ENCODE assay signal across 1 cellular context in genomic region chr11:96341237-96342130, GRCh38.
A peak's percentile ranks its signal among the peaks of the same experiment; 100 is the strongest.
TF ChIP-seq lines count a peak whose summit lies in the region.

No MANE protein-coding gene starts in this region.

TF ChIP-seq in K562, 482 proteins besides CTCF, POLR2A, EP300 and RAD21 (continued from another document and continues in another):
- TF ChIP-seq RAD51 (IDR thresholded peaks at IDR 0.05; ENCODE audit: borderline replicate concordance, low read depth) (0 out of 2 replicates have a peak, but pooled peaks have one; percentile 22), ZNF740 (CRISPR knock-in tag; IDR thresholded peaks at IDR 0.05) (peak; percentile 84), ZNF740 (tag; IDR thresholded peaks at IDR 0.05) (peak in 1 of 2 experiments; percentile 69; a peak in 1 of 4 replicates), ZNF512 (tag; IDR thresholded peaks at IDR 0.05) (peak; percentile 31; the same call in 1 of the 2 replicates), RREB1 (CRISPR knock-in tag; IDR thresholded peaks at IDR 0.05) (0 out of 2 replicates have a peak, but pooled peaks have one; percentile 12), FOXP1 (CRISPR knock-in tag; IDR thresholded peaks at IDR 0.05) (peak; percentile 66; the same call in 1 of the 2 replicates), ETV1 (tag; conservative IDR thresholded peaks at IDR 0.05; ENCODE audit: low read depth) (peak; percentile 40; the same call in 1 of the 2 replicates), HDAC2 (IDR thresholded peaks at IDR 0.05) (peak; percentile 19; the same call in 1 of the 2 replicates), RBFOX2 (IDR thresholded peaks at IDR 0.05; ENCODE audit: low read depth, low read length) (peak; percentile 54; the same call in 1 of the 2 replicates), MYC (IDR thresholded peaks at IDR 0.05; ENCODE audit: low read depth, low read length) (peak; percentile 50), MYC (CRISPR knock-in tag; IDR thresholded peaks at IDR 0.05; ENCODE audit: borderline replicate concordance, low read depth) (no peak), SMARCA4 (IDR thresholded peaks at IDR 0.05) (0 out of 2 replicates have a peak, but pooled peaks have one; percentile 11), SAFB (IDR thresholded peaks at IDR 0.05; ENCODE audit: borderline replicate concordance, low read depth, low read length) (no peak), MYBL2 (IDR thresholded peaks at IDR 0.05; ENCODE audit: low read depth) (no peak), MYBL2 (CRISPR knock-in tag; IDR thresholded peaks at IDR 0.05; ENCODE audit: borderline replicate concordance) (no peak), RNF219 (CRISPR knock-in tag; IDR thresholded peaks at IDR 0.05) (no peak), SP1 (CRISPR knock-in tag; IDR thresholded peaks at IDR 0.05) (peak; percentile 74), ZNF318 (IDR thresholded peaks at IDR 0.05; ENCODE audit: borderline replicate concordance in 1 of 2, low read depth in 1 of 2) (no peak), DEAF1 (CRISPR knock-in tag; IDR thresholded peaks at IDR 0.05) (peak; percentile 41; the same call in 1 of the 2 replicates), ZNF511 (CRISPR knock-in tag; IDR thresholded peaks at IDR 0.05) (peak; percentile 14; the same call in 1 of the 2 replicates), ZNF589 (CRISPR knock-in tag; IDR thresholded peaks at IDR 0.05; ENCODE audit: low read depth) (0 out of 2 replicates have a peak, but pooled peaks have one; percentile 28), SREBF2 (CRISPR knock-in tag; IDR thresholded peaks at IDR 0.05) (no peak), ARID1B (IDR thresholded peaks at IDR 0.05) (0 out of 2 replicates have a peak, but pooled peaks have one; percentile 27), MLLT1 (IDR thresholded peaks at IDR 0.05) (0 out of 4 replicates have a peak, but pooled peaks have one; percentile 31 to 61), TGIF2 (CRISPR knock-in tag; IDR thresholded peaks at IDR 0.05) (no peak), MAX (CRISPR knock-in tag; IDR thresholded peaks at IDR 0.05) (peak; percentile 48)
